In genomic region chr6:56540950-56541600, GRCh38 we compare ENCODE assay signal across 8 cellular contexts.
A peak's percentile ranks its signal among the peaks of the same experiment; 100 is the strongest.
DNase-seq lines count a peak whose midpoint lies in the region; ATAC-seq and TF ChIP-seq lines count a peak whose summit lies in the region.

No MANE protein-coding gene starts in this region.

- DNase-seq in GF-D8 (lab: John Stamatoyannopoulos, UW) (peak; percentile 23), NCI-H748 (lab: John Stamatoyannopoulos, UW; ENCODE audit: unreplicated experiment) (peak; percentile 74), epithelial cell of prostate (ENCODE audit: low read depth, low spot score) (no peak), retinal pigment epithelial cell (ENCODE audit: low read depth) (peak; percentile 43), posterior cingulate gyrus (no peak), NCI-H2196 treated with DMSO at 0.1 percent for 48 hours (lab: John Stamatoyannopoulos, UW; ENCODE audit: unreplicated experiment) (no peak)
- DNase-seq in activated naive CD4-positive, alpha-beta T cell treated with anti-CD3 and anti-CD28 coated beads, Interleukin-2, amount 50 U/mL, for 16 hours = no peak

- ATAC-seq in GM18861 (IDR thresholded peaks at IDR 0.05; ENCODE audit: unreplicated experiment) = no peak

- peak overlapping the region; percentile 71 for H3K4me3 ChIP-seq in retinal pigment epithelial cell (ENCODE audit: low read length)

- no peak for TF ChIP-seq CTCF in retinal pigment epithelial cell (conservative IDR thresholded peaks at IDR 0.05; ENCODE audit: low read depth, low read length)

- intact Hi-C loops in posterior cingulate gyrus (cut with DNase I) = loop anchor here (10.0 kb wide), 1 partner anchor 46 kb away; no protein-coding TSS in a partner anchor

- H3K27ac ChIP-seq in epithelial cell of prostate = peak overlapping the region; percentile 93

Comparison
In these comparisons a context has a peak if more than half of its experiments do, and no peak if none do; other contexts are left out.
1. DNase-seq: peak in GF-D8 (single experiment), NCI-H748 (single experiment) and retinal pigment epithelial cell (single experiment); none in epithelial cell of prostate (single experiment), activated naive CD4-positive, alpha-beta T cell treated with anti-CD3 and anti-CD28 coated beads, Interleukin-2, amount 50 U/mL, for 16 hours (single experiment), posterior cingulate gyrus (0 of 10) and NCI-H2196 treated with DMSO at 0.1 percent for 48 hours (single experiment).